Comparison of ENCODE assay signal across 8 cellular contexts in the genomic region with DNA sequence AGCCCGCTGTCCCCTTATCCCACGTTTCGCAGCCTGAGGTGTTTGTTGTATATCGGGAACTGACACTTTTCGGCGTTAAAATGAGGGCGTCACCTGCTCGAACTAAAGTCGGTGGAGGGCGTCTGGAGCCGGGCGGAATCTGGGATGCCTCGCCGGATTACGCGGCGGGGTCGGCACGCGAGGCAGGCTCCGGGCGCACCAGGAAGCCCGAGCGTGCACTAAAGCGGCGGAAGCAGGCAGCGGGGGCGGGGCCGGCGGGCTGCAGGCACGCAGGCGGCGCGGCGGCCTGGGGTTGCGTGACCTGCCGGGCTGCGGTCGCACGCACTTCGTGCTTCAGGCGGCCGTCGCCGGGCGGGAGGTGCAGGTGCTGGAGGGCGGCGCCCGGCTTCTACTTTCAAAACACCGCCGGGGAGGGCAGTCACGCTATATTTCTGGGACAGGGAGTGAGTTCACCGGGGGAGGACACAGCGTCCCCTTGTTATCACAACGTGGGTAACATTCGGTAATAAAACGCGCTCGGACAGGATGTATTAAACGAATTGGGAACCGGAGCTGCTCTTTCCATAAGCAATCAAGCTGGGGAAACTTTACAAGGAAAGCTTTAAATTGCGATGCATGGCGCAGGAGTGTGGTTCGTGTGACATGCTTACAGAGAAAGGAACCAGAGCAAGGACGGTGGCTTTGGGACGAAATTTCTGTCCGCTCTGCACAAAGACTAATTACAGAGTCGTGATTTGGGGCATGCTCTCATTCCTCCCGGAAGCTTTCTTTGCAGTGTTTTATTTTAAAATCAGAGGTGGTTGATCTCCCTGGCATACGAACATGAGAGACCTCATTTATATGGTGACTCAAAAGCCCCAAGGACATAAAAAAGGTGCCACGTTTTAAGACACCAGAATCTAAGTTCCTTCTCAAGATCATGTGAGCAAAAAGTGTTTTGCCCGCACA. TPM values are rescaled to one million over a fixed set of nuclear protein-coding genes. Genes with fewer than 3 reads are reported as not detected.
DNase-seq lines count a peak whose midpoint lies in the region; ATAC-seq and TF ChIP-seq lines count a peak whose summit lies in the region.

No MANE protein-coding gene starts in this region.

- H3K9me3 Mint-ChIP-seq in central memory CD8-positive, alpha-beta T cell: no peaks in the 10 kb centered on the region

- H3K4me1 Mint-ChIP-seq in central memory CD8-positive, alpha-beta T cell: peaks cover 14% of the 10 kb centered on the region

- DNase-seq in A172 (ENCODE audit: low spot score) (peak; percentile 44), NCI-H2107 treated with DMSO at 0.1 percent for 48 hours (lab: John Stamatoyannopoulos, UW; ENCODE audit: unreplicated experiment) (peak; percentile 55), kidney epithelial cell (ENCODE audit: low read depth) (no peak)
- DNase-seq in activated CD4-positive, CD25-positive, alpha-beta regulatory T cell treated with anti-CD3 and anti-CD28 coated beads, Interleukin-2, amount 50 U/mL, for 72 hours: peak; percentile 94
- peak; percentile 61 to 64 for DNase-seq in central memory CD8-positive, alpha-beta T cell (ENCODE audit: low spot score in 2 of 2)
- peak; percentile 64 to 76 for DNase-seq in stimulated activated CD4-positive, alpha-beta T cell treated with anti-CD3 and anti-CD28 coated beads, Interleukin-1b, Interleukin-23, amount 100 ng/mL, for 1 hour (ENCODE audit: low read depth in 2 of 2)

- ATAC-seq in GM18511 (IDR thresholded peaks at IDR 0.05; ENCODE audit: unreplicated experiment) (peak; percentile 65), HG02970 (IDR thresholded peaks at IDR 0.05; ENCODE audit: low FRiP score, unreplicated experiment) (peak; percentile 70)
- ATAC-seq in central memory CD8-positive, alpha-beta T cell (replicated peaks; ENCODE audit: extremely low read depth, poor library complexity, severe bottlenecking): peak; percentile 78

- peak overlapping the region; percentile 90 for H3K4me3 Mint-ChIP-seq in central memory CD8-positive, alpha-beta T cell

- no peaks in the 10 kb centered on the region for H3K27me3 Mint-ChIP-seq in central memory CD8-positive, alpha-beta T cell

- peak overlapping the region; percentile 52 for H3K4me3 ChIP-seq in kidney epithelial cell (ENCODE audit: low read depth, low read length)

- peaks cover 9% of the 10 kb centered on the region for H3K36me3 Mint-ChIP-seq in central memory CD8-positive, alpha-beta T cell (ENCODE audit: insufficient read depth)

- no peaks in the 10 kb centered on the region for H3K27me3 ChIP-seq in kidney epithelial cell (ENCODE audit: control insufficient read depth, insufficient read depth, low read length)

- H3K27ac Mint-ChIP-seq in central memory CD8-positive, alpha-beta T cell (ENCODE audit: low read depth): peak overlapping the region; percentile 86

- no peaks in the 10 kb centered on the region for H3K36me3 ChIP-seq in kidney epithelial cell (ENCODE audit: control insufficient read depth, insufficient read depth, low read length)

- TF ChIP-seq CTCF in kidney epithelial cell (IDR thresholded peaks at IDR 0.05; ENCODE audit: insufficient read depth, low read length, poor library complexity, severe bottlenecking): peak; percentile 1

RNA-seq across cellular contexts. Expression of gene LEKR1, which starts 9.1 kb away (rescaled TPM):
- total RNA-seq in A172 (2014; rRNA removed; shearing (Covaris generic)): 0.72 and 0.96 TPM in 2 replicates
- 1.0 and 2.3 TPM in 2 replicates for total RNA-seq in kidney epithelial cell
